ENCODE assay signal across 33 cellular contexts in the genomic region with DNA sequence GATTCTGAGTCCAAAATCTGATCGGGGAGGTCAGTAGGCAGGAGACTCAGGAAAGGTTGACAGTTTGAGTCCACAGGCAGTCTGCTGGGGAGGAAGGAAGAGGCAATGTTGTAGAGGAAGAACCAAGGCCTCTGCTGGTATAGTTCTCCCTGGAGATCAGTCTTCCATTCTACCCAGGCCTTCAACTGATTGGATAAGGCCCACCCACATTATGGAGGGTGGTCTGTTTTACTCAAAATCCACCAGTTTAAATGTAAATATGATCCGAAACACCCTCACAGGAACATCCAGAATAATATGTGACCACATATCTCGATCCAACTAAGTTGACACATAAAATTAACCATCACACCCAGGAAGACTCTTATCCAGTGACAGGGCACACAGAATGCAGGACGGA.
"Had no signal": no experiment of that assay in that cellular context is flagged by ENCODE, and none has a peak within 500 bp of the region (broad histone marks: within the 10 kb centered on the region; RNA-seq: fewer than 3 reads in every experiment).

No MANE protein-coding gene starts in this region.

- H3K4me3 ChIP-seq: adrenal gland, ascending aorta, body of pancreas, breast epithelium, cardiac muscle cell had no signal

- H3K4me1 ChIP-seq: adrenal gland, ascending aorta, breast epithelium had no signal

- H3K36me3 ChIP-seq: adrenal gland, ascending aorta, brain microvascular endothelial cell, breast epithelium, cardiac muscle cell had no signal

- H3K9me3 ChIP-seq: adrenal gland, ascending aorta, body of pancreas, breast epithelium had no signal

- FAIRE-seq: astrocyte, bronchial epithelial cell had no signal

- H3K27ac ChIP-seq: adrenal gland, ascending aorta, body of pancreas, brain microvascular endothelial cell, breast epithelium, cardiac muscle cell had no signal

- H3K27me3 ChIP-seq: adrenal gland, ascending aorta, body of pancreas, breast epithelium, cardiac muscle cell had no signal

- DNase-seq: activated effector memory CD4-positive, alpha-beta T cell treated with anti-CD3 and anti-CD28 coated beads, Interleukin-2, amount 50 U/mL, for 16 hours; activated effector memory CD4-positive, alpha-beta T cell treated with Interleukin-2 at 50 U/mL for 16 hours; activated gamma-delta T cell; activated gamma-delta T cell treated with Interleukin-2 at 50 U/mL for 16 hours; activated naive CD4-positive, alpha-beta T cell; activated naive CD4-positive, alpha-beta T cell treated with anti-CD3 and anti-CD28 coated beads for 36 hours; activated naive CD4-positive, alpha-beta T cell treated with anti-CD3 and anti-CD28 coated beads, Interleukin-2, amount 10 ng/mL, durations not matched to agents 7 days and 5 days; activated naive CD4-positive, alpha-beta T cell treated with anti-CD3 and anti-CD28 coated beads, Interleukin-2, amount 50 U/mL, for 16 hours; activated naive CD4-positive, alpha-beta T cell treated with Interleukin-2 at 50 U/mL for 16 hours; activated naive CD8-positive, alpha-beta T cell treated with anti-CD3 and anti-CD28 coated beads for 36 hours; activated naive CD8-positive, alpha-beta T cell treated with anti-CD3 and anti-CD28 coated beads, Interleukin-2, amount 10 ng/mL, durations not matched to agents 7 days and 5 days; activated naive CD8-positive, alpha-beta T cell treated with anti-CD3 and anti-CD28 coated beads, Interleukin-2, amount 50 U/mL, for 24 hours; activated T-cell treated with anti-CD3 and anti-CD28 coated beads, Interleukin-2, amount 50 U/mL, for 24 hours; activated T-cell treated with anti-CD3 and anti-CD28 coated beads, Interleukin-2, amount 50 U/mL, for 4 hours; activated T-cell treated with anti-CD3 and anti-CD28 coated beads, Interleukin-2, amount 50 U/mL, for 48 hours; activated T-cell treated with anti-CD3 and anti-CD28 coated beads, Interleukin-2, amount 50 U/mL, for 72 hours; adrenal gland; amniotic stem cell; amygdala; anterior cingulate cortex; aorta; body of pancreas; brain microvascular endothelial cell; caudate nucleus; central memory CD4-positive, alpha-beta T cell; cerebellar nuclear complex had no signal

- ATAC-seq: activated naive CD4-positive, alpha-beta T cell treated with anti-CD3 and anti-CD28 coated beads, Interleukin-2, amount 50 U/mL, for 72 hours; activated naive CD8-positive, alpha-beta T cell treated with anti-CD3 and anti-CD28 coated beads, Interleukin-2, amount 50 U/mL, for 24 hours; activated T-cell treated with anti-CD3 and anti-CD28 coated beads, Interleukin-2, amount 50 U/mL, for 4 hours; activated T-cell treated with anti-CD3 and anti-CD28 coated beads, Interleukin-2, amount 50 U/mL, for 72 hours; activated T-helper 17 cell treated with anti-CD3 and anti-CD28 coated beads, Interleukin-2, amount 50 U/mL, for 72 hours; body of pancreas had no signal
